In genomic region chr1:218575856-218576255, GRCh38 we compare ENCODE assay signal across 22 cellular contexts.
DNase-seq lines count a peak whose midpoint lies in the region; ATAC-seq, FAIRE-seq and TF ChIP-seq lines count a peak whose summit lies in the region.
"Had no signal": no experiment of that assay in that cellular context is flagged by ENCODE, and none has a peak within 500 bp of the region (broad histone marks: within the 10 kb centered on the region; RNA-seq: fewer than 3 reads in every experiment).

No MANE protein-coding gene starts in this region.

- H3K27ac ChIP-seq in PC-3 (ENCODE audit: low read length) (no peak overlapping the region), Panc1 (ENCODE audit: low read length) (peak overlapping the region; percentile 12; the same call in 1 of the 2 replicates), keratinocyte (ENCODE audit: control insufficient read depth, insufficient read depth, low read length) (no peak overlapping the region)
- H3K27ac ChIP-seq: BLaER1 treated with 17β-estradiol and CSF1 and Interleukin-3, amounts not matched to agents 10 nM and 100 nM; C4-2B had no signal

- H3K27me3 Mint-ChIP-seq in immature natural killer cell (ENCODE audit: low read depth in 3 of 3), result peaks cover 0 to 2% (median 0%) of the 10 kb centered on the region in 3 donors
- H3K27me3 Mint-ChIP-seq: CD4-positive, alpha-beta T cell had no signal

- H3K9me2 ChIP-seq in PC-3 (replicated peaks; ENCODE audit: low read length), result no peaks in the 10 kb centered on the region

- intact Hi-C loops in PC-3 (cut with micrococcal nuclease) (no loop called here), Panc1 (cut with micrococcal nuclease; ENCODE audit: unreplicated experiment) (no loop called here)

- H3K4me3 ChIP-seq in PC-3 (ENCODE audit: low read length), result no peak overlapping the region
- no peak overlapping the region for H3K4me3 ChIP-seq in Panc1 (ENCODE audit: low read depth in 2 of 2, low read length in 2 of 2)
- H3K4me3 ChIP-seq in bronchial epithelial cell (ENCODE audit: low read depth, low read length), result no peak overlapping the region
- H3K4me3 ChIP-seq in keratinocyte (ENCODE audit: control insufficient read depth in 2 of 3, extremely low read depth in 1 of 3, insufficient read depth in 2 of 3, low read depth in 1 of 3, low read length in 3 of 3), result no peak overlapping the region
- H3K4me3 ChIP-seq: A549; BLaER1 treated with 17β-estradiol and CSF1 and Interleukin-3, amounts not matched to agents 10 nM and 100 nM had no signal

- H3K4me2 ChIP-seq in PC-3 (ENCODE audit: low read length) (no peak overlapping the region), keratinocyte (ENCODE audit: control insufficient read depth, extremely low read depth, insufficient read depth, low read depth, low read length) (no peak overlapping the region)
- H3K4me2 ChIP-seq: A549; BLaER1 treated with 17β-estradiol and CSF1 and Interleukin-3, amounts not matched to agents 10 nM and 100 nM had no signal

- H3K4me1 Mint-ChIP-seq in immature natural killer cell, result no peaks in the 10 kb centered on the region
- H3K4me1 Mint-ChIP-seq: B cell had no signal

- H3K79me2 ChIP-seq in PC-3 (ENCODE audit: low read length) (no peaks in the 10 kb centered on the region), keratinocyte (ENCODE audit: control insufficient read depth, insufficient read depth, low read length) (no peaks in the 10 kb centered on the region)

- H2AFZ ChIP-seq in PC-3 (ENCODE audit: low read length) (no peak overlapping the region), keratinocyte (ENCODE audit: control insufficient read depth, low read length) (peak overlapping the region; percentile 10)

- in situ Hi-C loops in Panc1 (cut with HindIII; ENCODE audit: low pct_unique_long_range_greater_than_20kb, low sequenced_read_pairs), result no loop called here

- H3K9me1 ChIP-seq in keratinocyte (ENCODE audit: control insufficient read depth, extremely low read depth, insufficient read depth, low read length), result no peaks in the 10 kb centered on the region

- TF ChIP-seq CTCF in PC-3 (conservative IDR thresholded peaks at IDR 0.05; ENCODE audit: low read depth, low read length) (no peak), Panc1 (IDR thresholded peaks at IDR 0.05) (no peak), bronchial epithelial cell (IDR thresholded peaks at IDR 0.05; ENCODE audit: insufficient read depth, low read length, severe bottlenecking) (no peak), keratinocyte (optimal IDR thresholded peaks at IDR 0.05 in 1 of 3, IDR thresholded peaks at IDR 0.05 in 1 of 3, conservative IDR thresholded peaks at IDR 0.05 in 1 of 3; ENCODE audit: extremely low read depth in 1 of 3, insufficient read depth in 2 of 3, low read length in 3 of 3) (no peak)

- H3K27ac Mint-ChIP-seq in immature natural killer cell, result no peak overlapping the region
- H3K27ac Mint-ChIP-seq: B cell; CD4-positive, alpha-beta T cell; CD8-positive, alpha-beta T cell had no signal

- dilution Hi-C loops in keratinocyte (cut with MboI; ENCODE audit: extremely low pct_ligation_motif_present, low sequenced_read_pairs), result no loop called here

- no peaks in the 10 kb centered on the region for H3K36me3 ChIP-seq in PC-3 (ENCODE audit: low read depth, low read length)
- no peaks in the 10 kb centered on the region for H3K36me3 ChIP-seq in Panc1 (ENCODE audit: control insufficient read depth, insufficient read depth, low read length)
- no peaks in the 10 kb centered on the region for H3K36me3 ChIP-seq in bronchial epithelial cell (ENCODE audit: control insufficient read depth, insufficient read depth, low read length)
- no peaks in the 10 kb centered on the region for H3K36me3 ChIP-seq in keratinocyte (ENCODE audit: control insufficient read depth in 2 of 2, extremely low read depth in 1 of 2, insufficient read depth in 2 of 2, low read length in 2 of 2)
- H3K36me3 ChIP-seq: BLaER1 treated with 17β-estradiol and CSF1 and Interleukin-3, amounts not matched to agents 10 nM and 100 nM had no signal

- H3K27me3 ChIP-seq in PC-3 (ENCODE audit: low read length) (no peaks in the 10 kb centered on the region), Panc1 (ENCODE audit: control insufficient read depth, insufficient read depth, low read length) (no peaks in the 10 kb centered on the region), bronchial epithelial cell (ENCODE audit: control insufficient read depth, insufficient read depth, low read length) (no peaks in the 10 kb centered on the region), keratinocyte (ENCODE audit: control insufficient read depth, extremely low read depth, insufficient read depth, low read length) (no peaks in the 10 kb centered on the region)
- H3K27me3 ChIP-seq: BLaER1 treated with 17β-estradiol and CSF1 and Interleukin-3, amounts not matched to agents 10 nM and 100 nM had no signal

- DNase-seq in PC-3, result peak; percentile 38
- no peak for DNase-seq in Panc1 (ENCODE audit: low read depth, low spot score)
- peak; percentile 31 for DNase-seq in bronchial epithelial cell (ENCODE audit: low read depth)
- peak; percentile 30 for DNase-seq in keratinocyte (ENCODE audit: low read depth, low spot score)
- DNase-seq in 8988T, result no peak
- DNase-seq in immature natural killer cell, result no peak
- DNase-seq in RKO (ENCODE audit: low spot score), result no peak
- DNase-seq: AML-193; Caco-2; Calu3; CD4-positive, alpha-beta T cell; CD8-positive, alpha-beta T cell; DMS79 treated with DMSO at 0.1 percent for 48 hours; GF-D8 had no signal

- ATAC-seq in PC-3 (no peak), Panc1 (no peak), GM18909 (IDR thresholded peaks at IDR 0.05; ENCODE audit: poor library complexity, unreplicated experiment) (no peak)
- ATAC-seq: A549; CD8-positive, alpha-beta T cell had no signal

- no peaks in the 10 kb centered on the region for H4K20me1 ChIP-seq in PC-3 (ENCODE audit: low read length)
- no peaks in the 10 kb centered on the region for H4K20me1 ChIP-seq in keratinocyte (ENCODE audit: control insufficient read depth, extremely low read depth, insufficient read depth, low read length)
- H4K20me1 ChIP-seq: BLaER1 treated with 17β-estradiol and CSF1 and Interleukin-3, amounts not matched to agents 10 nM and 100 nM had no signal

- H3F3A ChIP-seq in PC-3 (ENCODE audit: low read length, unreplicated experiment), result no peaks in the 10 kb centered on the region

- POLR2A ChIA-PET in PC-3 (lab: Charles Lee; ENCODE audit: unreplicated experiment), result no interaction called here
- POLR2A ChIA-PET in Panc1 (lab: Charles Lee), result no interaction called here

- H3K9ac ChIP-seq in PC-3 (ENCODE audit: low read length) (no peak overlapping the region), keratinocyte (ENCODE audit: control insufficient read depth, extremely low read depth, insufficient read depth, low read length) (no peak overlapping the region)
- H3K9ac ChIP-seq: BLaER1 treated with 17β-estradiol and CSF1 and Interleukin-3, amounts not matched to agents 10 nM and 100 nM had no signal

- H3K9me3 ChIP-seq in PC-3 (ENCODE audit: low read length) (no peaks in the 10 kb centered on the region), Panc1 (ENCODE audit: control insufficient read depth, insufficient read depth, low read depth, low read length) (peaks cover 5% of the 10 kb centered on the region; the same call in 1 of the 2 replicates), keratinocyte (ENCODE audit: control insufficient read depth, low read depth, low read length) (no peaks in the 10 kb centered on the region)
- H3K9me3 ChIP-seq: BLaER1 treated with 17β-estradiol and CSF1 and Interleukin-3, amounts not matched to agents 10 nM and 100 nM; Caco-2 had no signal

- FAIRE-seq in bronchial epithelial cell (lab: Jason Lieb, UNC) (no peak), keratinocyte (lab: Jason Lieb, UNC) (peak; percentile 62)
- FAIRE-seq: A549, D721Med, G401.6, GM12891 had no signal

- CTCF ChIA-PET in PC-3 (lab: Charles Lee), result no interaction called here
- CTCF ChIA-PET in Panc1 (lab: Charles Lee), result no interaction called here

- peaks cover 3 to 8% (median 6%) of the 10 kb centered on the region in 6 donors for H3K9me3 Mint-ChIP-seq in immature natural killer cell
- H3K9me3 Mint-ChIP-seq: CD4-positive, alpha-beta T cell; CD8-positive, alpha-beta T cell had no signal

- no peak overlapping the region for H3K4me3 Mint-ChIP-seq in immature natural killer cell
- H3K4me3 Mint-ChIP-seq: B cell; CD4-positive, alpha-beta T cell; CD8-positive, alpha-beta T cell had no signal

- BruUV-seq in PC-3 (replicated peaks; lab: Mats Ljungman, UMichigan) (no TSS peak), Panc1 (replicated peaks; lab: Mats Ljungman, UMichigan) (no TSS peak)

- H3K36me3 Mint-ChIP-seq in immature natural killer cell, result no peaks in the 10 kb centered on the region
- H3K36me3 Mint-ChIP-seq: CD8-positive, alpha-beta T cell had no signal

- H3K4me1 ChIP-seq in PC-3 (ENCODE audit: insufficient read depth, low read length) (no peaks in the 10 kb centered on the region), Panc1 (ENCODE audit: control insufficient read depth, insufficient read depth, low read length) (no peaks in the 10 kb centered on the region), keratinocyte (ENCODE audit: control insufficient read depth, extremely low read depth, insufficient read depth, low read length) (peaks cover 9% of the 10 kb centered on the region)
- H3K4me1 ChIP-seq: A549; BLaER1 treated with 17β-estradiol and CSF1 and Interleukin-3, amounts not matched to agents 10 nM and 100 nM had no signal

Comparison
In these comparisons a context has a peak if more than half of its experiments do, and no peak if none do; other contexts are left out.
1. DNase-seq: peak in PC-3 (single experiment), bronchial epithelial cell (single experiment) and keratinocyte (single experiment); none in Panc1 (single experiment), 8988T (single experiment), immature natural killer cell (0 of 3) and RKO (single experiment).